8 cellular contexts compared by ENCODE assay signal in genomic region chr13:45464687-45465453, GRCh38. TPM values are rescaled to one million over a fixed set of nuclear protein-coding genes. Genes with fewer than 3 reads are reported as not detected.
A peak's percentile ranks its signal among the peaks of the same experiment; 100 is the strongest.
DNase-seq lines count a peak whose midpoint lies in the region; ATAC-seq and TF ChIP-seq lines count a peak whose summit lies in the region.

TSS of gene COG3 (plus strand) at chr13:45464939. CDS start at chr13:45465037, 98 bp downstream.

- peak; percentile 84 for TF ChIP-seq POLR2A in GM19099 (IDR thresholded peaks at IDR 0.05; ENCODE audit: extremely low read depth, insufficient read length, low read depth)

- DNase-seq in AML-193 (lab: John Stamatoyannopoulos, UW) (peak; percentile 99 to 100), NCI-H510A (lab: John Stamatoyannopoulos, UW) (peak; percentile 78), cerebellum (ENCODE audit: low spot score) (peak; percentile 97), islet precursor cell (peak; percentile 95)
- DNase-seq in activated CD4-positive, alpha-beta T cell treated with anti-CD3 and anti-CD28 coated beads for 1 hour = peak; percentile 89
- DNase-seq in stimulated activated CD4-positive, alpha-beta T cell treated with anti-CD3 and anti-CD28 coated beads, Interleukin-12 subunit alpha, Interleukin-12 subunit beta, amount 100 ng/mL, for 48 hours (ENCODE audit: low read depth in 2 of 3, low spot score in 1 of 3) = peak; percentile 91 to 94 (median 92)

- ATAC-seq in HG03432 (IDR thresholded peaks at IDR 0.05; ENCODE audit: unreplicated experiment) = peak; percentile 93

RNA-seq across cellular contexts. Expression of gene COG3, which starts in this region (rescaled TPM):
- total RNA-seq in cerebellum = 48.5 TPM

Comparison
In these comparisons a context has a peak if more than half of its experiments do, and no peak if none do; other contexts are left out.
1. Peak in every context shown above with its lines: DNase-seq and ATAC-seq.